Comparison of ENCODE assay signal across 9 cellular contexts in the genomic region with DNA sequence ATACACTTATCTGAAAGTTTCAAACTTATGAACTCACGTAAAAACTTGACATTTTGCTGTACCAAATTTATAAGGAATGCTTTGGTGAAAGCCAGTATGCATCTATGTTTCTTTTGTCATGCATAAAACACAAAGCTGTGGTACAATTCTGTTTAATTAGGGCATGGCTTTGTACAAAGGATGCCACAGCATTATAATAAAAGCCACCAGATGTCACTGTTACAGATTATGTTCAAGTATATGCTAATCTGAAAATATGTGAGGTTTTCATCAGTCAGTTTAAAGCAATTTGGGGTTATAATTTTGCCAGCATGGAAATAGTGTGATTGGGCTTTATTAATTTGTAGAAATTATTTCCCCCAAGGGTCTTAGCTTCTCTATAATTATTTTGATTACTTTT.
DNase-seq lines count a peak whose midpoint lies in the region; ATAC-seq and TF ChIP-seq lines count a peak whose summit lies in the region.
"Had no signal": no experiment of that assay in that cellular context is flagged by ENCODE, and none has a peak within 500 bp of the region (broad histone marks: within the 10 kb centered on the region; RNA-seq: fewer than 3 reads in every experiment).

No MANE protein-coding gene starts in this region.

- H3K14ac ChIP-seq in mesenchymal stem cell (ENCODE audit: low read length in 2 of 2) = no peak overlapping the region

- H3K27me3 ChIP-seq in SK-N-SH (ENCODE audit: insufficient read depth) = no peaks in the 10 kb centered on the region
- H3K27me3 ChIP-seq in mesenchymal stem cell (ENCODE audit: control insufficient read depth in 1 of 2, insufficient read depth in 1 of 2, low read length in 2 of 2) = no peaks in the 10 kb centered on the region
- H3K27me3 ChIP-seq in testis = no peaks in the 10 kb centered on the region

- DNase-seq in GM13976 (ENCODE audit: low spot score) = peak; percentile 18
- DNase-seq in SK-N-SH = peak; percentile 35
- peak; percentile 1 for DNase-seq in mesenchymal stem cell
- no peak for DNase-seq in GDM1 (lab: John Stamatoyannopoulos, UW)
- no peak for DNase-seq in cerebellar nuclear complex (lab: John Stamatoyannopoulos, UW)
- DNase-seq in testis = no peak
- DNase-seq: activated CD8-positive, alpha-beta memory T cell treated with anti-CD3 and anti-CD28 coated beads for 24 hours had no signal

- no peaks in the 10 kb centered on the region for H3F3A ChIP-seq in SK-N-SH (replicated peaks; ENCODE audit: insufficient read depth)

- no peaks in the 10 kb centered on the region for H3K4me1 ChIP-seq in SK-N-SH (ENCODE audit: control insufficient read depth in 1 of 2, insufficient read depth in 2 of 2, low read depth in 1 of 2, low read length in 1 of 2)
- no peaks in the 10 kb centered on the region for H3K4me1 ChIP-seq in mesenchymal stem cell (ENCODE audit: control insufficient read depth, insufficient read depth, low read depth, low read length)
- no peaks in the 10 kb centered on the region for H3K4me1 ChIP-seq in testis

- no peak overlapping the region for H2AK5ac ChIP-seq in mesenchymal stem cell (ENCODE audit: low read length, severe bottlenecking)

- TF ChIP-seq EP300 in SK-N-SH (IDR thresholded peaks at IDR 0.05; ENCODE audit: borderline replicate concordance in 1 of 2, low read depth in 1 of 2, low read length in 1 of 2) = no peak

- H2AFZ ChIP-seq in SK-N-SH (ENCODE audit: low read depth) (no peak overlapping the region), mesenchymal stem cell (ENCODE audit: low read depth, low read length) (no peak overlapping the region)

- no peaks in the 10 kb centered on the region for H3K79me2 ChIP-seq in SK-N-SH (ENCODE audit: insufficient read depth)

- no peak overlapping the region for H3K4me2 ChIP-seq in SK-N-SH
- no peak overlapping the region for H3K4me2 ChIP-seq in mesenchymal stem cell (ENCODE audit: low read length, poor library complexity, severe bottlenecking)

- no peak overlapping the region for H2BK120ac ChIP-seq in mesenchymal stem cell (ENCODE audit: low read depth, low read length)

- intact Hi-C loops in testis (cut with DNase I; ENCODE audit: low total_unique reads) = no loop called here

- TF ChIP-seq RAD21 in SK-N-SH (IDR thresholded peaks at IDR 0.05; ENCODE audit: low read length) = peak; percentile 56

- H3K9me2 ChIP-seq in SK-N-SH = no peaks in the 10 kb centered on the region

- no peak overlapping the region for H3K27ac ChIP-seq in SK-N-SH (ENCODE audit: low read depth in 2 of 2, low read length in 1 of 2)
- H3K27ac ChIP-seq in mesenchymal stem cell (ENCODE audit: low read length, poor library complexity, severe bottlenecking) = no peak overlapping the region
- no peak overlapping the region for H3K27ac ChIP-seq in testis

- H4K20me1 ChIP-seq in SK-N-SH (ENCODE audit: insufficient read depth) = no peaks in the 10 kb centered on the region

- H3K23ac ChIP-seq in mesenchymal stem cell (ENCODE audit: low read length in 2 of 2) = no peak overlapping the region

- no peaks in the 10 kb centered on the region for H3K79me1 ChIP-seq in mesenchymal stem cell (replicated peaks; ENCODE audit: low read length, poor library complexity, severe bottlenecking)

- H3K9ac ChIP-seq in SK-N-SH (no peak overlapping the region), mesenchymal stem cell (ENCODE audit: low read length) (no peak overlapping the region)

- H4K8ac ChIP-seq in mesenchymal stem cell (ENCODE audit: low read length) = no peak overlapping the region

- H2BK5ac ChIP-seq in mesenchymal stem cell (ENCODE audit: low read depth, low read length, poor library complexity, severe bottlenecking) = no peak overlapping the region

- TF ChIP-seq CTCF in GM13976 (IDR thresholded peaks at IDR 0.05; ENCODE audit: borderline replicate concordance, control extremely low read depth, extremely low read depth, insufficient read depth, missing control alignments) = peak; percentile 21
- TF ChIP-seq CTCF in SK-N-SH (IDR thresholded peaks at IDR 0.05) = peak; percentile 57
- peak in 1 of 3 experiments; percentile 21 for TF ChIP-seq CTCF in testis (IDR thresholded peaks at IDR 0.05)

- WGBS in SK-N-SH (ENCODE audit: low lambda C conversion rate) = 27% methylated on average over 1 of the region's 1 CpG
- no CpG with 5 or more reads among the region's 1 CpG for WGBS in mesenchymal stem cell
- WGBS in testis, 2 donors = 42 to 58% methylated on average over 1 of the region's 1 CpG

- H3K36me3 ChIP-seq in SK-N-SH (replicated peaks in 1 of 2; ENCODE audit: control insufficient read depth in 1 of 2, insufficient read depth in 2 of 2, low read length in 1 of 2) (no peaks in the 10 kb centered on the region), mesenchymal stem cell (ENCODE audit: control insufficient read depth in 1 of 2, insufficient read depth in 2 of 2, low read depth in 1 of 2, low read length in 2 of 2) (no peaks in the 10 kb centered on the region), testis (ENCODE audit: low read depth, missing control alignments) (no peaks in the 10 kb centered on the region)

- no peak for TF ChIP-seq POLR2A in testis (IDR thresholded peaks at IDR 0.05)

- H3K4ac ChIP-seq in mesenchymal stem cell (ENCODE audit: low read depth in 1 of 2, low read length in 2 of 2) = no peak overlapping the region

- H3K9me3 ChIP-seq in SK-N-SH (no peaks in the 10 kb centered on the region), mesenchymal stem cell (ENCODE audit: control insufficient read depth, low read length) (no peaks in the 10 kb centered on the region), testis (no peaks in the 10 kb centered on the region)

- POLR2A ChIA-PET in SK-N-SH (lab: Yijun Ruan, JAX) = no interaction called here

- CTCF ChIA-PET in SK-N-SH (lab: Yijun Ruan, JAX) = interaction anchor here (0.6 to 7.5 kb wide), 31 partner anchors 9 to 596 kb away, joined by 3 to 75 read pairs (median 4); no protein-coding TSS in a partner anchor

- peak; percentile 60 for ATAC-seq in HG02981 (IDR thresholded peaks at IDR 0.05; ENCODE audit: unreplicated experiment)
- ATAC-seq in GM19023 (IDR thresholded peaks at IDR 0.05; ENCODE audit: unreplicated experiment) = no peak

- in situ Hi-C loops in GM13976 (cut with MboI; ENCODE audit: low sequenced_read_pairs, unreplicated experiment) = no loop called here

- H3K4me3 ChIP-seq in SK-N-SH (ENCODE audit: low read depth in 2 of 2, low read length in 1 of 2) = no peak overlapping the region
- H3K4me3 ChIP-seq in mesenchymal stem cell (ENCODE audit: insufficient read depth in 1 of 2, low read depth in 1 of 2, low read length in 2 of 2) = no peak overlapping the region
- no peak overlapping the region for H3K4me3 ChIP-seq in testis

- no peak overlapping the region for H4K91ac ChIP-seq in mesenchymal stem cell (ENCODE audit: low read length)

- H2BK15ac ChIP-seq in mesenchymal stem cell (ENCODE audit: low read depth, poor library complexity, severe bottlenecking) = no peak overlapping the region

- no peak overlapping the region for H3K18ac ChIP-seq in mesenchymal stem cell (ENCODE audit: low read depth in 1 of 2, low read length in 2 of 2)

- no peak overlapping the region for H2BK12ac ChIP-seq in mesenchymal stem cell (ENCODE audit: low read length in 2 of 2)

TF ChIP-seq in SK-N-SH, 30 proteins besides CTCF, POLR2A, EP300 and RAD21:
- TF ChIP-seq SMC3 (IDR thresholded peaks at IDR 0.05; ENCODE audit: low read depth, low read length) (peak; percentile 40; the same call in 1 of the 2 replicates), RFX5 (IDR thresholded peaks at IDR 0.05; ENCODE audit: low read length) (no peak)

Comparison
In these comparisons a context has a peak if more than half of its experiments do, and no peak if none do; other contexts are left out.
1. DNase-seq: peak in GM13976 (single experiment), SK-N-SH (single experiment) and mesenchymal stem cell (single experiment); none in GDM1 (single experiment), cerebellar nuclear complex (0 of 2) and testis (single experiment).